ENCODE assay signal across 26 cellular contexts in genomic region chr10:4337581-4337980, GRCh38.
DNase-seq lines count a peak whose midpoint lies in the region; ATAC-seq lines count a peak whose summit lies in the region.
"Had no signal": no experiment of that assay in that cellular context is flagged by ENCODE, and none has a peak within 500 bp of the region (broad histone marks: within the 10 kb centered on the region; RNA-seq: fewer than 3 reads in every experiment).

No MANE protein-coding gene starts in this region.

- DNase-seq in MV-4-11 (lab: John Stamatoyannopoulos, UW) = peak; percentile 1
- peak; percentile 8 for DNase-seq in fibroblast of gingiva (ENCODE audit: low read depth)
- no peak for DNase-seq in SHP77 treated with DMSO at 0.1 percent for 48 hours (lab: John Stamatoyannopoulos, UW)
- DNase-seq: C1 segment of cervical spinal cord; Caco-2; CD8-positive, alpha-beta T cell; DMS 273 treated with DMSO at 0.1 percent for 48 hours; DMS79; EL; GDM1; KG1; MM.1S; NCI-H1048; NCI-H1417; NCI-H1694; NCI-H2029 treated with DMSO at 0.1 percent for 48 hours; NCI-H2227 treated with DMSO at 0.1 percent for 48 hours; NCI-H526 treated with DMSO at 0.1 percent for 48 hours; SHP77 had no signal

- no peaks in the 10 kb centered on the region for H3K36me3 Mint-ChIP-seq in dendritic cell treated with granulocyte-macrophage colony-stimulating factor and Interleukin-4, amounts not matched to agents 40 ng/mL and 50 ng/mL, for 4 days (ENCODE audit: low read depth)
- H3K36me3 Mint-ChIP-seq: CD8-positive, alpha-beta T cell had no signal

- no peak for ATAC-seq in HG02981 (IDR thresholded peaks at IDR 0.05; ENCODE audit: unreplicated experiment)
- no peak for ATAC-seq in GM18873 (IDR thresholded peaks at IDR 0.05; ENCODE audit: low FRiP score, unreplicated experiment)
- no peak for ATAC-seq in HG02885 (IDR thresholded peaks at IDR 0.05; ENCODE audit: poor library complexity, unreplicated experiment)
- ATAC-seq: CD8-positive, alpha-beta T cell; GM12878; HCT116; Panc1 had no signal

- intact Hi-C loops in dendritic cell treated with granulocyte-macrophage colony-stimulating factor and Interleukin-4, amounts not matched to agents 40 ng/mL and 50 ng/mL, for 4 days (cut with micrococcal nuclease) = loop anchor here (10.0 kb wide), 1 partner anchor 107 kb away; no protein-coding TSS in a partner anchor

- H3K4me3 Mint-ChIP-seq in dendritic cell treated with granulocyte-macrophage colony-stimulating factor and Interleukin-4, amounts not matched to agents 40 ng/mL and 50 ng/mL, for 4 days = no peak overlapping the region
- H3K4me3 Mint-ChIP-seq: CD8-positive, alpha-beta T cell had no signal

- peaks cover 13% of the 10 kb centered on the region for H3K4me1 Mint-ChIP-seq in dendritic cell treated with granulocyte-macrophage colony-stimulating factor and Interleukin-4, amounts not matched to agents 40 ng/mL and 50 ng/mL, for 4 days (ENCODE audit: low read depth)

- peaks cover 12% of the 10 kb centered on the region for H3K9me3 Mint-ChIP-seq in dendritic cell treated with granulocyte-macrophage colony-stimulating factor and Interleukin-4, amounts not matched to agents 40 ng/mL and 50 ng/mL, for 4 days
- H3K9me3 Mint-ChIP-seq: CD8-positive, alpha-beta T cell had no signal

- peaks cover 2% of the 10 kb centered on the region for H3K27me3 Mint-ChIP-seq in dendritic cell treated with granulocyte-macrophage colony-stimulating factor and Interleukin-4, amounts not matched to agents 40 ng/mL and 50 ng/mL, for 4 days

- peak overlapping the region; percentile 48 for H3K27ac Mint-ChIP-seq in dendritic cell treated with granulocyte-macrophage colony-stimulating factor and Interleukin-4, amounts not matched to agents 40 ng/mL and 50 ng/mL, for 4 days
- H3K27ac Mint-ChIP-seq: CD8-positive, alpha-beta T cell had no signal
